15 cellular contexts compared by ENCODE assay signal in genomic region chr6:130700397-130700796, GRCh38.
DNase-seq lines count a peak whose midpoint lies in the region; ATAC-seq and TF ChIP-seq lines count a peak whose summit lies in the region.
"Had no signal": no experiment of that assay in that cellular context is flagged by ENCODE, and none has a peak within 500 bp of the region (broad histone marks: within the 10 kb centered on the region; RNA-seq: fewer than 3 reads in every experiment).

No MANE protein-coding gene starts in this region.

- TF ChIP-seq POLR2A in HCT116 (IDR thresholded peaks at IDR 0.05; ENCODE audit: borderline replicate concordance, extremely low read depth, insufficient read depth, insufficient read length) (no peak), stomach (IDR thresholded peaks at IDR 0.05) (no peak)

- peaks cover 2 to 5% (median 3%) of the 10 kb centered on the region in 3 donors for H3K27me3 Mint-ChIP-seq in immature natural killer cell (ENCODE audit: low read depth in 3 of 3)
- H3K27me3 Mint-ChIP-seq: CD4-positive, alpha-beta memory T cell had no signal

- peaks cover 0 to 8% of the 10 kb centered on the region in 2 experiments; a peak in 1 of 4 replicates for H3K4me1 ChIP-seq in HCT116 (ENCODE audit: control insufficient read depth in 1 of 2, insufficient read depth in 2 of 2, low read length in 2 of 2)
- H3K4me1 ChIP-seq in stomach: no peaks in the 10 kb centered on the region
- H3K4me1 ChIP-seq: HAP-1 had no signal

- H3K27ac Mint-ChIP-seq in immature natural killer cell: peak overlapping the region in 1 of 6 donors; percentile 32
- H3K27ac Mint-ChIP-seq: CD4-positive, alpha-beta memory T cell had no signal

- H3K9me3 Mint-ChIP-seq in immature natural killer cell: peaks cover 10 to 22% (median 15%) of the 10 kb centered on the region in 6 donors

- H4K20me1 ChIP-seq in HCT116 (ENCODE audit: insufficient read depth): no peaks in the 10 kb centered on the region

- H3K27me3 ChIP-seq in HCT116 (ENCODE audit: insufficient read depth, low read length) (no peaks in the 10 kb centered on the region), stomach (peaks cover 0 to 9% (median 0%) of the 10 kb centered on the region in 3 donors)

- TF ChIP-seq CTCF in HCT116 (IDR thresholded peaks at IDR 0.05 in 2 of 3, conservative IDR thresholded peaks at IDR 0.05 in 1 of 3; ENCODE audit: borderline replicate concordance in 1 of 3, insufficient read depth in 1 of 3, low read depth in 2 of 3, low read length in 2 of 3) (no peak), stomach (IDR thresholded peaks at IDR 0.05) (no peak)

- no peak overlapping the region for H2AFZ ChIP-seq in HCT116 (ENCODE audit: low read depth, low read length, poor library complexity, severe bottlenecking)

- no TSS peak for BruUV-seq in HCT116 (replicated peaks; lab: Mats Ljungman, UMichigan)

- TF ChIP-seq EP300 in stomach (IDR thresholded peaks at IDR 0.05): no peak

- H3K36me3 ChIP-seq in HCT116 (ENCODE audit: control insufficient read depth in 1 of 2, insufficient read depth in 2 of 2, low read length in 2 of 2) (no peaks in the 10 kb centered on the region), stomach (no peaks in the 10 kb centered on the region)
- H3K36me3 ChIP-seq: HAP-1 had no signal

- DNase-seq in HCT116 (ENCODE audit: low read depth, low spot score): no peak
- DNase-seq in RPMI7951 (ENCODE audit: low read depth): peak; percentile 26
- DNase-seq in immature natural killer cell: peak in 1 of 3 donors; percentile 7
- DNase-seq in stimulated activated CD4-positive, alpha-beta T cell treated with anti-CD3 and anti-CD28 coated beads, Interleukin-2, amount 100 ng/mL, for 48 hours: no peak
- DNase-seq in stomach: no peak
- DNase-seq: C1 segment of cervical spinal cord; Calu3; CD4-positive, alpha-beta memory T cell; COR-L47; EL; GDM1; GOT3 had no signal

- H3K4me3 ChIP-seq in HCT116 (replicated peaks in 1 of 2; ENCODE audit: low read depth in 1 of 2, low read length in 2 of 2): no peak overlapping the region
- H3K4me3 ChIP-seq in stomach: no peak overlapping the region
- H3K4me3 ChIP-seq: GM12878, HAP-1 had no signal

- peaks cover 26 to 29% of the 10 kb centered on the region in 2 donors for H3K4me1 Mint-ChIP-seq in immature natural killer cell

- no peaks in the 10 kb centered on the region for H3K79me2 ChIP-seq in HCT116 (ENCODE audit: insufficient read depth, low read length)

- peak overlapping the region; percentile 11 to 62 (median 48) for H3K4me3 Mint-ChIP-seq in immature natural killer cell
- H3K4me3 Mint-ChIP-seq: CD4-positive, alpha-beta memory T cell had no signal

- no peak overlapping the region for H3K9ac ChIP-seq in HCT116 (ENCODE audit: low read length)

- H3K4me2 ChIP-seq in HCT116 (ENCODE audit: low read length): no peak overlapping the region

- CTCF ChIA-PET in HCT116 (lab: Charles Lee): no interaction called here

- ATAC-seq in HCT116 (no peak), HG03460 (IDR thresholded peaks at IDR 0.05; ENCODE audit: unreplicated experiment) (no peak)
- ATAC-seq: GM12878 had no signal

- H3K9me3 ChIP-seq in HCT116 (ENCODE audit: control insufficient read depth in 1 of 2, insufficient read depth in 1 of 2, low read depth in 1 of 2, low read length in 2 of 2) (no peaks in the 10 kb centered on the region), stomach (peaks cover 0 to under 1% (median 0%) of the 10 kb centered on the region in 4 donors)
- H3K9me3 ChIP-seq: HAP-1 had no signal

- peaks cover 11 to 16% (median 16%) of the 10 kb centered on the region in 3 donors for H3K36me3 Mint-ChIP-seq in immature natural killer cell

- 81 to 97% (median 90%) methylated on average over 4 of the region's 4 CpGs for WGBS in stomach, 5 donors

- POLR2A ChIA-PET in HCT116 (lab: Charles Lee): no interaction called here

- H3K9me2 ChIP-seq in HCT116 (ENCODE audit: insufficient read depth): no peaks in the 10 kb centered on the region

- peak; percentile 20; the same call in 1 of the 2 replicates for TF ChIP-seq RAD21 in HCT116 (IDR thresholded peaks at IDR 0.05; ENCODE audit: low read depth)

- RAD21 ChIA-PET in HCT116 (lab: Charles Lee; ENCODE audit: low non-redundant PET in 1 of 2, low total read pairs in 2 of 2, uncharacterized antibody in 2 of 2, unreplicated experiment in 2 of 2): no interaction called here

- intact Hi-C loops in HCT116 (cut with micrococcal nuclease) (no loop called here), stomach (cut with DNase I; ENCODE audit: low total_unique reads) (no loop called here)

- H3K27ac ChIP-seq in HCT116 (ENCODE audit: low read depth, low read length): no peak overlapping the region
- no peak overlapping the region for H3K27ac ChIP-seq in stomach

TF ChIP-seq in HCT116, 20 proteins besides CTCF, POLR2A, EP300 and RAD21:
- no peak for TF ChIP-seq SRF (IDR thresholded peaks at IDR 0.05; ENCODE audit: low read depth)
